In the genomic region with DNA sequence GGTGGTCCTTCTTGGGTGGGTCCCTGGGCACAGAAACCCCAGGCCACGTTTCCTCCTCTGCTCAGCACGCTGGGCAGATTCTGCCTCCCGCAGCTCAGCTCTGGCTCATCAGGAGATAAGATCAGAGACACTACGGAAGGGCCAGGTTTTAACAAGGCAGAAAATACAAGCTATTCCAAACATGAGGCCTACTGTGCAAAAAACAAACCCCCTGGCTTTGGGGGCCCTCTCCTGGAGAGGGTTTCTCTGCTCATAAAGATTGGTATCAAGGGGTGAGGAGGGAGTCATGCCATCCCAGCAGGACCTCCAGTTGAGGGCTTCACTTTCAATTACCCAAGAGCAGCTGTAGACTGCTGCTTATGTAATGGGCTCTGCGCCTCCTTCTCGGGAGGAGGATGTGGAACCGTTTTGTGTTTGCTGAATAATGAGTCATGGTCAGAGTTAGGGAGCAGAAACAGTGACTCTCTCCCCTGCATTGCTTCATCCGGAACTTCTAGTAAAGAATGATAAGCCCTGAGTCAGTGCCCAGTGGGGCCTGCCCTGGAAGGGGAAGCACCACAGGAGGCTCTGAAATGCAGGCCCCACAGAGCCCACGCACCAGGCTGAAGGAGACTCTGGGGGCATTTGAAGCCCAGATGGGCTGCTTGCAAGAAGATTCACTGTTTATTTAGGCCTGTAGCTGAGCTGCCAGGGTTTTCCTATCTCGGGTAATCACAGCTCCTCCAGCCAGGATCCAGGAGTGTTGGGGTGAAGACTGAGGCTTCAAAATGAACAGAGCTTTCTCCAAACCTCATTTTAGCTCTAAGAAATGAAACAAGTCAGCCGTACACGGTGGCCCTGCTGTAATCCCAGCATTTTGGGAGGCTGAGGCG, we compare ENCODE assay signal across 1 cellular context.
TF ChIP-seq lines count a peak whose summit lies in the region.

No MANE protein-coding gene starts in this region.

TF ChIP-seq in HepG2, 621 proteins besides CTCF, POLR2A, EP300 and RAD21 (continued from another document and continues in another):
- TF ChIP-seq, protein P1, sequence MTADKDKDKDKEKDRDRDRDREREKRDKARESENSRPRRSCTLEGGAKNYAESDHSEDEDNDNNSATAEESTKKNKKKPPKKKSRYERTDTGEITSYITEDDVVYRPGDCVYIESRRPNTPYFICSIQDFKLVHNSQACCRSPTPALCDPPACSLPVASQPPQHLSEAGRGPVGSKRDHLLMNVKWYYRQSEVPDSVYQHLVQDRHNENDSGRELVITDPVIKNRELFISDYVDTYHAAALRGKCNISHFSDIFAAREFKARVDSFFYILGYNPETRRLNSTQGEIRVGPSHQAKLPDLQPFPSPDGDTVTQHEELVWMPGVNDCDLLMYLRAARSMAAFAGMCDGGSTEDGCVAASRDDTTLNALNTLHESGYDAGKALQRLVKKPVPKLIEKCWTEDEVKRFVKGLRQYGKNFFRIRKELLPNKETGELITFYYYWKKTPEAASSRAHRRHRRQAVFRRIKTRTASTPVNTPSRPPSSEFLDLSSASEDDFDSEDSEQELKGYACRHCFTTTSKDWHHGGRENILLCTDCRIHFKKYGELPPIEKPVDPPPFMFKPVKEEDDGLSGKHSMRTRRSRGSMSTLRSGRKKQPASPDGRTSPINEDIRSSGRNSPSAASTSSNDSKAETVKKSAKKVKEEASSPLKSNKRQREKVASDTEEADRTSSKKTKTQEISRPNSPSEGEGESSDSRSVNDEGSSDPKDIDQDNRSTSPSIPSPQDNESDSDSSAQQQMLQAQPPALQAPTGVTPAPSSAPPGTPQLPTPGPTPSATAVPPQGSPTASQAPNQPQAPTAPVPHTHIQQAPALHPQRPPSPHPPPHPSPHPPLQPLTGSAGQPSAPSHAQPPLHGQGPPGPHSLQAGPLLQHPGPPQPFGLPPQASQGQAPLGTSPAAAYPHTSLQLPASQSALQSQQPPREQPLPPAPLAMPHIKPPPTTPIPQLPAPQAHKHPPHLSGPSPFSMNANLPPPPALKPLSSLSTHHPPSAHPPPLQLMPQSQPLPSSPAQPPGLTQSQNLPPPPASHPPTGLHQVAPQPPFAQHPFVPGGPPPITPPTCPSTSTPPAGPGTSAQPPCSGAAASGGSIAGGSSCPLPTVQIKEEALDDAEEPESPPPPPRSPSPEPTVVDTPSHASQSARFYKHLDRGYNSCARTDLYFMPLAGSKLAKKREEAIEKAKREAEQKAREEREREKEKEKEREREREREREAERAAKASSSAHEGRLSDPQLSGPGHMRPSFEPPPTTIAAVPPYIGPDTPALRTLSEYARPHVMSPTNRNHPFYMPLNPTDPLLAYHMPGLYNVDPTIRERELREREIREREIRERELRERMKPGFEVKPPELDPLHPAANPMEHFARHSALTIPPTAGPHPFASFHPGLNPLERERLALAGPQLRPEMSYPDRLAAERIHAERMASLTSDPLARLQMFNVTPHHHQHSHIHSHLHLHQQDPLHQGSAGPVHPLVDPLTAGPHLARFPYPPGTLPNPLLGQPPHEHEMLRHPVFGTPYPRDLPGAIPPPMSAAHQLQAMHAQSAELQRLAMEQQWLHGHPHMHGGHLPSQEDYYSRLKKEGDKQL (CRISPR knock-in tag; IDR thresholded peaks at IDR 0.05; ENCODE audit: low read depth): 0 out of 2 replicates have a peak, but pooled peaks have one; percentile 64
- TF ChIP-seq TEAD3 (CRISPR knock-in tag; optimal IDR thresholded peaks at IDR 0.05; ENCODE audit: borderline replicate concordance) (peak; percentile 71), ZNF407 (CRISPR knock-in tag; IDR thresholded peaks at IDR 0.05; ENCODE audit: not compliant biosample characterization) (no peak), FOSL1 (CRISPR knock-in tag; IDR thresholded peaks at IDR 0.05; ENCODE audit: borderline replicate concordance) (peak; percentile 96), TGIF2 (CRISPR knock-in tag; IDR thresholded peaks at IDR 0.05) (no peak), KLF13 (CRISPR knock-in tag; IDR thresholded peaks at IDR 0.05) (no peak), ZNF691 (CRISPR knock-in tag; IDR thresholded peaks at IDR 0.05; ENCODE audit: borderline replicate concordance, low read depth) (peak; percentile 22; the same call in 1 of the 2 replicates), POGZ (CRISPR knock-in tag; IDR thresholded peaks at IDR 0.05) (peak; percentile 78), ZNF207 (IDR thresholded peaks at IDR 0.05; ENCODE audit: borderline replicate concordance) (no peak), ZFYVE20 (CRISPR knock-in tag; IDR thresholded peaks at IDR 0.05; ENCODE audit: borderline replicate concordance, low read depth) (no peak), ZNF460 (CRISPR knock-in tag; IDR thresholded peaks at IDR 0.05; ENCODE audit: borderline replicate concordance) (no peak), ZNF136 (CRISPR knock-in tag; IDR thresholded peaks at IDR 0.05; ENCODE audit: low read depth) (no peak), ONECUT2 (CRISPR knock-in tag; IDR thresholded peaks at IDR 0.05) (no peak), MXI1 (IDR thresholded peaks at IDR 0.05; ENCODE audit: borderline replicate concordance, low read depth, low read length) (no peak), ZNF775 (CRISPR knock-in tag; IDR thresholded peaks at IDR 0.05; ENCODE audit: borderline replicate concordance) (no peak), FOXP4 (CRISPR knock-in tag; IDR thresholded peaks at IDR 0.05) (peak; percentile 81), ZBTB26 (CRISPR knock-in tag; IDR thresholded peaks at IDR 0.05; ENCODE audit: borderline replicate concordance) (peak; percentile 49; the same call in 1 of the 2 replicates), NR2C2 (CRISPR knock-in tag; IDR thresholded peaks at IDR 0.05; ENCODE audit: borderline replicate concordance) (peak; percentile 45; the same call in 1 of the 2 replicates), ZNF33A (CRISPR knock-in tag; IDR thresholded peaks at IDR 0.05; ENCODE audit: borderline replicate concordance) (no peak), ZSCAN20 (CRISPR knock-in tag; IDR thresholded peaks at IDR 0.05; ENCODE audit: borderline replicate concordance) (no peak), GATAD2A (CRISPR knock-in tag; IDR thresholded peaks at IDR 0.05) (peak; percentile 97), DNMT3B (CRISPR knock-in tag; conservative IDR thresholded peaks at IDR 0.05) (0 out of 2 replicates have a peak, but pooled peaks have one; percentile 28), ATF1 (CRISPR knock-in tag; IDR thresholded peaks at IDR 0.05) (no peak)
- TF ChIP-seq, protein P2, sequence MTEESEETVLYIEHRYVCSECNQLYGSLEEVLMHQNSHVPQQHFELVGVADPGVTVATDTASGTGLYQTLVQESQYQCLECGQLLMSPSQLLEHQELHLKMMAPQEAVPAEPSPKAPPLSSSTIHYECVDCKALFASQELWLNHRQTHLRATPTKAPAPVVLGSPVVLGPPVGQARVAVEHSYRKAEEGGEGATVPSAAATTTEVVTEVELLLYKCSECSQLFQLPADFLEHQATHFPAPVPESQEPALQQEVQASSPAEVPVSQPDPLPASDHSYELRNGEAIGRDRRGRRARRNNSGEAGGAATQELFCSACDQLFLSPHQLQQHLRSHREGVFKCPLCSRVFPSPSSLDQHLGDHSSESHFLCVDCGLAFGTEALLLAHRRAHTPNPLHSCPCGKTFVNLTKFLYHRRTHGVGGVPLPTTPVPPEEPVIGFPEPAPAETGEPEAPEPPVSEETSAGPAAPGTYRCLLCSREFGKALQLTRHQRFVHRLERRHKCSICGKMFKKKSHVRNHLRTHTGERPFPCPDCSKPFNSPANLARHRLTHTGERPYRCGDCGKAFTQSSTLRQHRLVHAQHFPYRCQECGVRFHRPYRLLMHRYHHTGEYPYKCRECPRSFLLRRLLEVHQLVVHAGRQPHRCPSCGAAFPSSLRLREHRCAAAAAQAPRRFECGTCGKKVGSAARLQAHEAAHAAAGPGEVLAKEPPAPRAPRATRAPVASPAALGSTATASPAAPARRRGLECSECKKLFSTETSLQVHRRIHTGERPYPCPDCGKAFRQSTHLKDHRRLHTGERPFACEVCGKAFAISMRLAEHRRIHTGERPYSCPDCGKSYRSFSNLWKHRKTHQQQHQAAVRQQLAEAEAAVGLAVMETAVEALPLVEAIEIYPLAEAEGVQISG (CRISPR knock-in tag; IDR thresholded peaks at IDR 0.05): peak; percentile 38; the same call in 1 of the 2 replicates
- TF ChIP-seq, protein P3, sequence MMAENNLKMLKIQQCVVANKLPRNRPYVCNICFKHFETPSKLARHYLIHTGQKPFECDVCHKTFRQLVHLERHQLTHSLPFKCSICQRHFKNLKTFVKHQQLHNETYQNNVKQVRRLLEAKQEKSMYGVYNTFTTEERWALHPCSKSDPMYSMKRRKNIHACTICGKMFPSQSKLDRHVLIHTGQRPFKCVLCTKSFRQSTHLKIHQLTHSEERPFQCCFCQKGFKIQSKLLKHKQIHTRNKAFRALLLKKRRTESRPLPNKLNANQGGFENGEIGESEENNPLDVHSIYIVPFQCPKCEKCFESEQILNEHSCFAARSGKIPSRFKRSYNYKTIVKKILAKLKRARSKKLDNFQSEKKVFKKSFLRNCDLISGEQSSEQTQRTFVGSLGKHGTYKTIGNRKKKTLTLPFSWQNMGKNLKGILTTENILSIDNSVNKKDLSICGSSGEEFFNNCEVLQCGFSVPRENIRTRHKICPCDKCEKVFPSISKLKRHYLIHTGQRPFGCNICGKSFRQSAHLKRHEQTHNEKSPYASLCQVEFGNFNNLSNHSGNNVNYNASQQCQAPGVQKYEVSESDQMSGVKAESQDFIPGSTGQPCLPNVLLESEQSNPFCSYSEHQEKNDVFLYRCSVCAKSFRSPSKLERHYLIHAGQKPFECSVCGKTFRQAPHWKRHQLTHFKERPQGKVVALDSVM (CRISPR knock-in tag; IDR thresholded peaks at IDR 0.05): no peak
